ENCODE assay signal across 1 cellular context in genomic region chr14:94022532-94023411, GRCh38.
TF ChIP-seq lines count a peak whose summit lies in the region.

No MANE protein-coding gene starts in this region.

TF ChIP-seq in HepG2, 621 proteins besides CTCF, POLR2A, EP300 and RAD21 (continued from another document and continues in another):
- TF ChIP-seq USF2 (IDR thresholded peaks at IDR 0.05; ENCODE audit: low read depth, low read length) (peak; percentile 63), USF2 (CRISPR knock-in tag; IDR thresholded peaks at IDR 0.05; ENCODE audit: borderline replicate concordance) (peak; percentile 75; the same call in 1 of the 2 replicates), XRCC5 (optimal IDR thresholded peaks at IDR 0.05; ENCODE audit: low read length) (peak; percentile 2), MED1 (CRISPR knock-in tag; IDR thresholded peaks at IDR 0.05) (0 out of 2 replicates have a peak, but pooled peaks have one; percentile 18), NR2C2 (CRISPR knock-in tag; IDR thresholded peaks at IDR 0.05; ENCODE audit: borderline replicate concordance) (peak; percentile 47; the same call in 1 of the 2 replicates), ZNF605 (CRISPR knock-in tag; IDR thresholded peaks at IDR 0.05) (peak; percentile 68; the same call in 1 of the 2 replicates), ARID4A (CRISPR knock-in tag; IDR thresholded peaks at IDR 0.05; ENCODE audit: borderline replicate concordance) (peak; percentile 18; the same call in 1 of the 2 replicates), ZNF550 (CRISPR knock-in tag; IDR thresholded peaks at IDR 0.05; ENCODE audit: borderline replicate concordance) (0 out of 2 replicates have a peak, but pooled peaks have one; percentile 50), MAZ (IDR thresholded peaks at IDR 0.05; ENCODE audit: borderline replicate concordance, low read depth, low read length) (no peak), MAZ (CRISPR knock-in tag; IDR thresholded peaks at IDR 0.05; ENCODE audit: low read depth) (0 out of 2 replicates have a peak, but pooled peaks have one; percentile 29), ZNF33B (CRISPR knock-in tag; IDR thresholded peaks at IDR 0.05) (no peak), SOX13 (IDR thresholded peaks at IDR 0.05) (no peak), SOX13 (CRISPR knock-in tag; conservative IDR thresholded peaks at IDR 0.05 in 1 of 2, IDR thresholded peaks at IDR 0.05 in 1 of 2) (peak in 1 of 2 experiments; percentile 60; a peak in 2 of 4 replicates), SNAPC5 (CRISPR knock-in tag; IDR thresholded peaks at IDR 0.05; ENCODE audit: borderline replicate concordance) (0 out of 2 replicates have a peak, but pooled peaks have one; percentile 39), PITX1 (CRISPR knock-in tag; IDR thresholded peaks at IDR 0.05) (no peak), ZNF276 (CRISPR knock-in tag; IDR thresholded peaks at IDR 0.05; ENCODE audit: low read depth) (0 out of 2 replicates have a peak, but pooled peaks have one; percentile 31), MLX (CRISPR knock-in tag; IDR thresholded peaks at IDR 0.05) (0 out of 2 replicates have a peak, but pooled peaks have one; percentile 40), ZNF281 (CRISPR knock-in tag; IDR thresholded peaks at IDR 0.05; ENCODE audit: borderline replicate concordance) (no peak), ZNF687 (CRISPR knock-in tag; IDR thresholded peaks at IDR 0.05) (peak; percentile 57), ZNF446 (CRISPR knock-in tag; IDR thresholded peaks at IDR 0.05) (0 out of 2 replicates have a peak, but pooled peaks have one; percentile 11), ZNF609 (CRISPR knock-in tag; IDR thresholded peaks at IDR 0.05; ENCODE audit: borderline replicate concordance) (no peak; the same call in 1 of the 2 replicates), IRF1 (CRISPR knock-in tag; IDR thresholded peaks at IDR 0.05; ENCODE audit: low read depth) (no peak), DPF2 (CRISPR knock-in tag; IDR thresholded peaks at IDR 0.05; ENCODE audit: borderline replicate concordance, low read depth) (0 out of 2 replicates have a peak, but pooled peaks have one; percentile 29), NBN (conservative IDR thresholded peaks at IDR 0.05) (no peak), HOXD1 (CRISPR knock-in tag; IDR thresholded peaks at IDR 0.05) (0 out of 2 replicates have a peak, but pooled peaks have one; percentile 36), ZBTB39 (CRISPR knock-in tag; IDR thresholded peaks at IDR 0.05) (no peak)
